In the genomic region with DNA sequence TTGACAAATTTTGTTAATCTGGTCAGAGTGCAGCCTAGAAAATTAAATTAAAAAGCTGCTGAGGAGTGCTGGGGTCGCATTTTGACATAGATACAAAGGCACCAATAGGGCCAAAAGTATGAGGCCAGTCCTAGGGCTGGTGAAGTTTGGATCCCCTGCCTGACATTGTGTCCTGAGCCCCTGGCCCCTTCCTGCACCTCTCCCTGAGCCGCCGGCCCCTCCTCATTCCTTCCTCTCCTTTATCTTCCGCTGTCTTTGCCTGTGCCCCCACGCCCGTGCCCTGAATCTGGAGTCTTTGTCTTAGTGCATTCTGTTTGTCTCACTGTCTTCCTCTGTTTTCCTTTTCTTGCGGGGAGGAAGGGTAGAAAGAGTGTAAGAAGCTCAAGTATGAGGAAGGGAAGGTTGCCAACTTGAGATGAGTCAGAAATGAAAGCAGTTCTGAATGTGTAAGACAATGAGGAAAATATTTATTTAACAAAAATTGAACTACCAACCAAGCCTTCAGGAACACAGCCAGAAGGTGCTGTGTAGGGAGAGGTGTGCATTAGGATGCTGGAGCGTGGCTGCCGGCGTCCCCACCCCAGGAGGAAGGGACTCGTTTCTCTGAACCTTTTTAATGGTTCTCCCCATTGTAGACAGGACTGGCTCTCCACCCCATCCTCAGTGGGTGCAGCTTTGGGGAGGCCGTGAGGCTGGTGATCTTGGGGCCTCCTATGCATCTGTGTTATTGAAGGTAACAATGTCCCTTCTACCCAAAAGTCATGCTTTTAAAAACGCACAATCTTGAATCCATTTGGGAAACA, we compare ENCODE assay signal across 10 cellular contexts.
DNase-seq lines count a peak whose midpoint lies in the region; ATAC-seq and TF ChIP-seq lines count a peak whose summit lies in the region.
"Had no signal": no experiment of that assay in that cellular context is flagged by ENCODE, and none has a peak within 500 bp of the region (broad histone marks: within the 10 kb centered on the region; RNA-seq: fewer than 3 reads in every experiment).

No MANE protein-coding gene starts in this region.

- no peak for ATAC-seq in GM21526 (IDR thresholded peaks at IDR 0.05; ENCODE audit: low FRiP score, unreplicated experiment)

- POLR2A ChIA-PET in A673 (lab: Charles Lee; ENCODE audit: low non-redundant PET) = no interaction called here

- no peak overlapping the region for H3K4me3 ChIP-seq in A673 (ENCODE audit: low read depth, low read length, poor library complexity, severe bottlenecking)

- H3K36me3 ChIP-seq in A673 (ENCODE audit: insufficient read depth, low read length, poor library complexity, severe bottlenecking) = no peaks in the 10 kb centered on the region

- H3K36me3 Mint-ChIP-seq in chondrocyte (ENCODE audit: low read depth) = no peaks in the 10 kb centered on the region

- H3K9me3 ChIP-seq in A673 (ENCODE audit: low read depth, low read length, poor library complexity, severe bottlenecking) = no peaks in the 10 kb centered on the region

- peak overlapping the region; percentile 82 for H3K27ac Mint-ChIP-seq in chondrocyte (ENCODE audit: unreplicated experiment)

- H3K4me1 Mint-ChIP-seq in chondrocyte (ENCODE audit: low read depth) = peaks cover 43% of the 10 kb centered on the region

- H3K4me1 ChIP-seq in A673 (ENCODE audit: insufficient read depth, low read length, poor library complexity, severe bottlenecking) = no peaks in the 10 kb centered on the region

- BruUV-seq in A673 (replicated peaks; lab: Mats Ljungman, UMichigan) = no TSS peak

- H3K4me3 Mint-ChIP-seq in chondrocyte (ENCODE audit: unreplicated experiment) = peak overlapping the region; percentile 1

- no peaks in the 10 kb centered on the region for H3K9me3 Mint-ChIP-seq in chondrocyte (ENCODE audit: low read depth)

- peak; percentile 24 for DNase-seq in A673 (ENCODE audit: low spot score)
- peak; percentile 69 for DNase-seq in HS-27A (ENCODE audit: low read depth)
- DNase-seq in chondrocyte (ENCODE audit: low spot score) = no peak
- DNase-seq in mucosa of gallbladder (ENCODE audit: low spot score) = peak; percentile 71
- no peak for DNase-seq in GM10266 (ENCODE audit: extremely low spot score)
- no peak for DNase-seq in activated T-cell treated with anti-CD3 and anti-CD28 coated beads for 4 hours
- no peak for DNase-seq in Kasumi-1 (lab: John Stamatoyannopoulos, UW)
- DNase-seq: mesendoderm, NCI-H82 had no signal

- H3K27ac ChIP-seq in A673 (ENCODE audit: low read depth, low read length, poor library complexity, severe bottlenecking) = no peak overlapping the region

- H3K27me3 Mint-ChIP-seq in chondrocyte (ENCODE audit: low read depth) = no peaks in the 10 kb centered on the region

- intact Hi-C loops in A673 (cut with micrococcal nuclease; ENCODE audit: unreplicated experiment) = loop anchor here (5.0 kb wide), 2 partner anchors 135 to 295 kb away; partner anchors contain the start of gene NEDD4L

- H3K27me3 ChIP-seq in A673 (replicated peaks; ENCODE audit: insufficient read depth, low read depth, low read length, poor library complexity) = no peaks in the 10 kb centered on the region

- TF ChIP-seq CTCF in A673 (conservative IDR thresholded peaks at IDR 0.05; ENCODE audit: low read depth, low read length) (no peak), chondrocyte (IDR thresholded peaks at IDR 0.05) (no peak), GM10266 (IDR thresholded peaks at IDR 0.05; ENCODE audit: control insufficient read depth, insufficient read depth, low read depth, missing control alignments) (no peak)

- CTCF ChIA-PET in A673 (lab: Charles Lee) = no interaction called here

Comparison
In these comparisons a context has a peak if more than half of its experiments do, and no peak if none do; other contexts are left out.
1. DNase-seq: peak in A673 (single experiment), HS-27A (single experiment) and mucosa of gallbladder (single experiment); none in chondrocyte (single experiment), GM10266 (single experiment), activated T-cell treated with anti-CD3 and anti-CD28 coated beads for 4 hours (single experiment) and Kasumi-1 (0 of 2).